8 cellular contexts compared by ENCODE assay signal in the genomic region with DNA sequence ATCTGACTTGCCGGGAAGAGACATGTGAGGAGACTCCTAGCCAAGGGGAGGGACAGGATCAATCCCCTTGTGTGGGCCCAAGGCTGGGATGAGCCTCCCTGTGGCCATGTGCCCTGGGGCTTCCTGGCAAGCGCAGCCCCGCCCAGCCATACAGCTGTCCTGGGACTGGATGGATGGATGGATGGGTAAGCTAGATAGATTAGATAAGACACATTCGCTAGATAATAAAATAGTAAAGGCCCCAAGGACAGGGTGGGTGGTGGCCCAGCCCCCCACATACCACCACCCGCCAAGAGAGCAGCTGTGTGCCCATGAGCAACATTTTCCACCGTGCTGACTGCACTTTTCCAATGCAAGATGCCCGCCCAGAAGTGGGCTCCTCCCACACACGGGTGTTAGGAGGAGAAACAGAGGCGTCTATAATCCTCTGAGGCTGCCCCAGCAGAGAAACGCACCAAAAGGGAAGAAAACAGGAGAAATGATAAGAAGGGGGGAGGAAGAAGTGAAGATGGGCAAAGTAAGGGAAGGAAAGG. TPM values are rescaled to one million over a fixed set of nuclear protein-coding genes. Genes with fewer than 3 reads are reported as not detected.
A peak's percentile ranks its signal among the peaks of the same experiment; 100 is the strongest.
DNase-seq lines count a peak whose midpoint lies in the region; ATAC-seq, FAIRE-seq and TF ChIP-seq lines count a peak whose summit lies in the region.

No MANE protein-coding gene starts in this region.

- no peak for FAIRE-seq in GM12878 (lab: Jason Lieb, UNC)

- no peaks in the 10 kb centered on the region for H3K9me3 Mint-ChIP-seq in naive thymus-derived CD4-positive, alpha-beta T cell

- peaks cover 3 to 22% (median 5%) of the 10 kb centered on the region in 5 donors for H3K36me3 Mint-ChIP-seq in naive thymus-derived CD4-positive, alpha-beta T cell

- TF ChIP-seq CTCF in GM12878 (IDR thresholded peaks at IDR 0.05 in 2 of 3, conservative IDR thresholded peaks at IDR 0.05 in 1 of 3; ENCODE audit: control insufficient read depth in 2 of 3, extremely low read depth in 1 of 3, insufficient read depth in 1 of 3, low read depth in 3 of 3, low read length in 3 of 3), result no peak
- no peak for TF ChIP-seq CTCF in stomach (IDR thresholded peaks at IDR 0.05)

- no peaks in the 10 kb centered on the region for H3K27me3 Mint-ChIP-seq in naive thymus-derived CD4-positive, alpha-beta T cell

- in situ Hi-C loops in GM12878 (cut with MboI), result no loop called here

- TF ChIP-seq RAD21 in GM12878 (IDR thresholded peaks at IDR 0.05; ENCODE audit: insufficient read depth, low read depth, low read length), result no peak

- TF ChIP-seq EP300 in GM12878 (IDR thresholded peaks at IDR 0.05; ENCODE audit: borderline replicate concordance in 1 of 2, control insufficient read depth in 1 of 2, low read depth in 2 of 2, low read length in 2 of 2) (no peak), stomach (IDR thresholded peaks at IDR 0.05) (no peak)

- peaks cover 6 to 35% of the 10 kb centered on the region in 2 experiments for H3K36me3 ChIP-seq in GM12878 (ENCODE audit: control insufficient read depth in 2 of 2, insufficient read depth in 2 of 2, low read length in 1 of 2)
- H3K36me3 ChIP-seq in naive thymus-derived CD4-positive, alpha-beta T cell (ENCODE audit: control insufficient read depth in 2 of 3, insufficient read depth in 3 of 3, low read length in 3 of 3), result peaks cover 0 to 36% (median 5%) of the 10 kb centered on the region in 3 experiments
- H3K36me3 ChIP-seq in stomach, result peaks cover 14 to 34% (median 29%) of the 10 kb centered on the region in 4 donors

- H3K4me3 ChIP-seq in GM12878 (no peak overlapping the region), stomach (no peak overlapping the region)
- no peak overlapping the region for H3K4me3 ChIP-seq in naive thymus-derived CD4-positive, alpha-beta T cell (ENCODE audit: low read length)

- peak overlapping the region; percentile 75 to 92 (median 87) for H3K27ac Mint-ChIP-seq in naive thymus-derived CD4-positive, alpha-beta T cell

- peaks cover 3% of the 10 kb centered on the region; the same call in 1 of the 2 replicates for H4K20me1 ChIP-seq in GM12878 (ENCODE audit: control insufficient read depth, insufficient read depth)

- SMC1A ChIA-PET in GM12878 (lab: Charles Lee; ENCODE audit: uncharacterized antibody, unreplicated experiment), result interaction anchor here (0.7 to 5.6 kb wide), 10 partner anchors 12 to 139 kb away, joined by 3 to 78 read pairs (median 5); partner anchors contain the start of gene ZBTB17

- CTCF ChIA-PET in GM12878 (lab: Yijun Ruan, JAX), result interaction anchor here (0.6 to 4.7 kb wide), 13 partner anchors 10 to 159 kb away, joined by 3 to 25 read pairs (median 4); partner anchors contain the start of gene ZBTB17
- CTCF ChIA-PET in naive thymus-derived CD4-positive, alpha-beta T cell (lab: Charles Lee), result no interaction called here

- WGBS in GM12878 (ENCODE audit: insufficient coverage, insufficient replicate concordance, low lambda C conversion rate, missing lambda C conversion rate), result 49% methylated on average over 10 of the region's 10 CpGs
- 41 to 63% (median 58%) methylated on average over 6 to 10 of the region's 10 CpGs for WGBS in stomach, 5 donors

- peak overlapping the region in 6 of 10 donors; percentile 18 to 68 (median 51) for H3K4me3 Mint-ChIP-seq in naive thymus-derived CD4-positive, alpha-beta T cell

- POLR2A ChIA-PET in GM12878 (lab: Charles Lee), result interaction anchor here (0.5 to 4.4 kb wide), 8 partner anchors 9 to 112 kb away, joined by 3 to 47 read pairs (median 4); partner anchors contain the start of genes SPEN and ZBTB17
- POLR2A ChIA-PET in naive thymus-derived CD4-positive, alpha-beta T cell (lab: Charles Lee), result interaction anchor here (1.3 kb wide), 1 partner anchor 25 kb away, joined by 4 read pairs; the partner anchor contains the start of gene ZBTB17

- H3K9ac ChIP-seq in GM12878 (ENCODE audit: control insufficient read depth, insufficient read depth, low read length), result no peak overlapping the region

- RAD21 ChIA-PET in GM12878 (lab: Charles Lee; ENCODE audit: unreplicated experiment), result interaction anchor here (0.7 to 5.0 kb wide), 11 partner anchors 9 to 135 kb away, joined by 3 to 34 read pairs (median 6); no protein-coding TSS in a partner anchor

- intact Hi-C loops in GM12878 (cut with micrococcal nuclease; ENCODE audit: unreplicated experiment) (no loop called here), stomach (cut with DNase I; ENCODE audit: low total_unique reads) (no loop called here)
- intact Hi-C loops in naive thymus-derived CD4-positive, alpha-beta T cell (cut with micrococcal nuclease), result loop anchor here in 1 of 2 donors (1.0 kb wide), 1 partner anchor 15 kb away; no protein-coding TSS in a partner anchor

- DNase-seq in AG20443 (ENCODE audit: low spot score), result peak; percentile 69
- peak; percentile 54 for DNase-seq in T-helper 22 cell (ENCODE audit: low read depth)
- DNase-seq in GM12878 (ENCODE audit: low read depth, low spot score), result no peak
- peak in 2 of 9 donors; percentile 68 to 80 for DNase-seq in naive thymus-derived CD4-positive, alpha-beta T cell
- DNase-seq in stomach, result no peak
- no peak for DNase-seq in NCI-H345 treated with DMSO at 0.1 percent for 48 hours (lab: John Stamatoyannopoulos, UW; ENCODE audit: unreplicated experiment)
- DNase-seq in NCI-H1092 (lab: John Stamatoyannopoulos, UW), result no peak

- peak overlapping the region; percentile 69; the same call in 1 of the 2 replicates for H3K4me2 ChIP-seq in GM12878 (ENCODE audit: control insufficient read depth, insufficient read depth)

- H3K4me1 ChIP-seq in GM12878 (ENCODE audit: control insufficient read depth, insufficient read depth, low read length) (peaks cover 40% of the 10 kb centered on the region), stomach (peaks cover 60 to 72% (median 69%) of the 10 kb centered on the region in 4 donors)
- H3K4me1 ChIP-seq in naive thymus-derived CD4-positive, alpha-beta T cell (ENCODE audit: control insufficient read depth in 2 of 2, insufficient read depth in 2 of 2, low read length in 2 of 2), result peaks cover 35 to 44% of the 10 kb centered on the region in 2 donors

- ATAC-seq in GM12878, result no peak
- ATAC-seq in naive thymus-derived CD4-positive, alpha-beta T cell, result no peak
- no peak for ATAC-seq in GM21825 (IDR thresholded peaks at IDR 0.05; ENCODE audit: unreplicated experiment)

- peaks cover 39 to 75% (median 62%) of the 10 kb centered on the region in 7 donors for H3K4me1 Mint-ChIP-seq in naive thymus-derived CD4-positive, alpha-beta T cell

- H2AFZ ChIP-seq in GM12878 (ENCODE audit: control insufficient read depth, low read depth, low read length), result no peak overlapping the region

- TF ChIP-seq POLR2A in GM12878 (IDR thresholded peaks at IDR 0.05; ENCODE audit: low read depth, low read length), result no peak
- TF ChIP-seq POLR2A in stomach (IDR thresholded peaks at IDR 0.05), result no peak

- H3K9me3 ChIP-seq in GM12878 (replicated peaks; ENCODE audit: control insufficient read depth, insufficient read depth, low read length) (no peaks in the 10 kb centered on the region), stomach (no peaks in the 10 kb centered on the region)
- H3K9me3 ChIP-seq in naive thymus-derived CD4-positive, alpha-beta T cell (ENCODE audit: control insufficient read depth in 2 of 3, low read length in 3 of 3), result no peaks in the 10 kb centered on the region

- H3K27ac ChIP-seq in GM12878 (ENCODE audit: control insufficient read depth, insufficient read depth) (peak overlapping the region; percentile 79), stomach (peak overlapping the region; percentile 49 to 92 (median 86))
- H3K27ac ChIP-seq in naive thymus-derived CD4-positive, alpha-beta T cell (ENCODE audit: low read depth, low read length), result peak overlapping the region; percentile 28

- peaks cover 22% of the 10 kb centered on the region for H3K79me2 ChIP-seq in GM12878 (ENCODE audit: control insufficient read depth, insufficient read depth, low read length)

- BruUV-seq in GM12878 (replicated peaks; lab: Mats Ljungman, UMichigan), result no TSS peak

- no peaks in the 10 kb centered on the region for H3K27me3 ChIP-seq in GM12878 (replicated peaks in 1 of 2; ENCODE audit: control insufficient read depth in 2 of 2, insufficient read depth in 2 of 2, low read length in 1 of 2)
- no peaks in the 10 kb centered on the region for H3K27me3 ChIP-seq in naive thymus-derived CD4-positive, alpha-beta T cell (ENCODE audit: control insufficient read depth in 2 of 2, insufficient read depth in 2 of 2, low read length in 2 of 2)
- no peaks in the 10 kb centered on the region for H3K27me3 ChIP-seq in stomach

RNA-seq across cellular contexts. Expression of gene ZBTB17, which starts 25.1 kb away (rescaled TPM):
- total RNA-seq in GM12878 (2013; cell fraction: nucleolus; rRNA removed), result 91.0 and 100 TPM in 2 replicates
- 45.2 and 49.8 TPM in 2 replicates for total RNA-seq in GM12878 (2014; rRNA removed)
- 19.5 and 22.2 TPM in 2 replicates for total RNA-seq in GM12878 (2014; rRNA removed; fragmentation: Illumina TruSeq; extraction: Trizol)
- 51.0 and 59.4 TPM in 2 replicates for total RNA-seq in GM12878 (2021)
- 20.6 TPM for polyA plus RNA-seq in GM12878 (2011; ENCODE audit: low read depth)
- polyA plus RNA-seq in GM12878 (2011; rRNA removed), result 19.4 and 40.4 TPM in 2 replicates
- 56.9 and 90.5 TPM in 2 replicates for polyA plus RNA-seq in GM12878 (2011; cell fraction: cytosol; rRNA removed)
- polyA plus RNA-seq in GM12878 (2011; cell fraction: nucleus; rRNA removed), result 320 and 372 TPM in 2 replicates
- polyA plus RNA-seq in GM12878 (2012), result 33.1 and 40.1 TPM in 2 replicates
- polyA plus RNA-seq in GM12878 (2014; fragmentation: Illumina TruSeq; extraction: Trizol), result 3.9 and 11.1 TPM in 2 replicates
- polyA plus RNA-seq in GM12878 (2014; fragmentation: Nextera tagmentation; extraction: Ambion mirVana), result 1 to 10 TPM in 1 of 2 experiments, under 1 TPM in 1; 0.87 to 4.3 TPM
- polyA plus RNA-seq in GM12878 (2014; rRNA removed), result 43.7 and 59.6 TPM in 2 replicates
- 10 to 100 TPM; 36.9 to 44.1 TPM for polyA plus RNA-seq in GM12878 (2016; fragmentation: Nextera tagmentation; extraction: Ambion mirVana)
- polyA minus RNA-seq in GM12878 (2011; rRNA and poly(A)+ RNA removed), result 44.9 and 67.3 TPM in 2 replicates
- 24.6 and 29.4 TPM in 2 replicates for polyA minus RNA-seq in GM12878 (2011; cell fraction: cytosol; rRNA and poly(A)+ RNA removed)
- polyA minus RNA-seq in GM12878 (2011; cell fraction: nucleus; rRNA and poly(A)+ RNA removed), result 41.5 and 74.8 TPM in 2 replicates
- 10 to 100 TPM; 47.3 to 85.1 (median 65.0) TPM for total RNA-seq in naive thymus-derived CD4-positive, alpha-beta T cell
- 10 to 100 TPM; 11.2 to 33.7 TPM for polyA plus RNA-seq in naive thymus-derived CD4-positive, alpha-beta T cell
- total RNA-seq in stomach, result 100 to 1,000 TPM in 1 of 5 donors, 10 to 100 TPM in 4; 13.0 to 136 (median 65.9) TPM
- polyA plus RNA-seq in stomach, result 10 to 100 TPM; 40.7 to 46.3 (median 44.2) TPM

RNA-seq across cellular contexts. Expression of gene SRARP, which starts 53.2 kb away (rescaled TPM):
- not detected in 2 replicates for total RNA-seq in GM12878 (2013; cell fraction: nucleolus; rRNA removed)
- total RNA-seq in GM12878 (2014; rRNA removed) (not detected in 2 replicates), GM12878 (2014; rRNA removed; fragmentation: Illumina TruSeq; extraction: Trizol) (not detected in 2 replicates), GM12878 (2021) (not detected in 2 replicates), stomach (not detected)
- not detected for polyA plus RNA-seq in GM12878 (2011; ENCODE audit: low read depth)
- polyA plus RNA-seq in GM12878 (2011; rRNA removed) (0.03 TPM in 1 of 2 replicates, not detected in the other), GM12878 (2014; fragmentation: Illumina TruSeq; extraction: Trizol) (not detected in 2 replicates), GM12878 (2014; fragmentation: Nextera tagmentation; extraction: Ambion mirVana) (not detected), GM12878 (2014; rRNA removed) (0.06 TPM in 1 of 2 replicates, not detected in the other), GM12878 (2016; fragmentation: Nextera tagmentation; extraction: Ambion mirVana) (not detected), stomach (under 1 TPM in 1 of 3 donors, not detected in 2; 0.75 TPM)
- polyA plus RNA-seq in GM12878 (2011; cell fraction: cytosol; rRNA removed), result 0.01 and 0.02 TPM in 2 replicates
- 0.03 TPM in 1 of 2 replicates, not detected in the other for polyA plus RNA-seq in GM12878 (2011; cell fraction: nucleus; rRNA removed)
- not detected in 2 replicates for polyA plus RNA-seq in GM12878 (2012)
- polyA minus RNA-seq in GM12878 (2011; rRNA and poly(A)+ RNA removed), result not detected in 2 replicates
- not detected in 2 replicates for polyA minus RNA-seq in GM12878 (2011; cell fraction: cytosol; rRNA and poly(A)+ RNA removed)
- not detected in 2 replicates for polyA minus RNA-seq in GM12878 (2011; cell fraction: nucleus; rRNA and poly(A)+ RNA removed)
- not detected for total RNA-seq in naive thymus-derived CD4-positive, alpha-beta T cell
- not detected for polyA plus RNA-seq in naive thymus-derived CD4-positive, alpha-beta T cell

Comparison
In these comparisons a context has a peak if more than half of its experiments do, and no peak if none do; other contexts are left out.
1. DNase-seq: peak in AG20443 (single experiment) and T-helper 22 cell (single experiment); none in GM12878 (single experiment), stomach (single experiment), NCI-H345 treated with DMSO at 0.1 percent for 48 hours (single experiment) and NCI-H1092 (single experiment).
2. H3K27ac ChIP-seq: peak in every context shown above with its lines; median percentile 86 in stomach; 79 in GM12878; 28 in naive thymus-derived CD4-positive, alpha-beta T cell.